In the genomic region with DNA sequence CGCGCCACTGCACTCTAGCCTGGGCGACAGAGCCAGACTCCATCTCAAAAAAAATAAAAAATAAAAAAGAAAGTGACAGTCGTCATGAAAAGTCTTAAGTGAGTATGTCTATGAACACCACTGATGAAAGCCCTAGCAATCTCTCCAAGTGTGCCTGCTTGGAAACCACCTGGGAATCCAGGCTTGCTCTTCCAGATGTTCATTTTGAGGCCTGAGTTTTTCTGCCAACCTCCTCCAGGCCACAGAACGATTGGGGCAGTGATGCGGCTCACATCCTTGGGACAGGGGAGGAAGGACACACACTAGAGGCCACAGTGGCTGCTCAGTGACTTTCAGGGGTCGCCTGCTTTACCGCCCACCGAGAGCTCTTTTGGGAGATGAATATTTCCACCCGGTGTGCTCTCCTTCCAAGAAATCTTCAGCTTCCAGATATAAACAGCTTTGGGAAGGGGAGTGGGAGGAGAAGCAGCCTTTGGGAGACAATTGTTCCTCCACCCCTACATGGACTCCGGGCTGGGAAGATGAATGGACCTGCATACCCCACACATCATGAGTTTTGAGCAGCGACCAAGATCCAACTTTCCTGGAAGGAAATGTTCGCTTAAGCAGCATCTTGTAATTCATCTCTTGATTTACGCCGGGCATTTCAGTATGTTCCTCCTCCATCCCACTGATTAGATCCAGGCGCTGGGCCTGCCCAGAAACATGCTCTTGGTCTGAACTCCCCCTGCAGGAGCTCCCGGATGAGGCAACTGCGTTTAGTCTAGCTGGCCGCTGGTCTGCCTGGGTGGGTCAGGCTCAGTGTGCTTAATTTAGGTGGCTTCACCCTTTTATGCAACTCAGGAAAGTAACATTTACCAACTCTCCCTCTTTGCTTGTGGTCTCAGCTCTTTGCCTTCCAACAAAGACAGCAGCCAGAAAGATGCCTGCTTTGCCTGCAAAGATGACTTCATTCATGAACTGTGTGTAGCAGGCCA, we compare ENCODE assay signal across 1 cellular context.
A peak's percentile ranks its signal among the peaks of the same experiment; 100 is the strongest.
TF ChIP-seq lines count a peak whose summit lies in the region.

No MANE protein-coding gene starts in this region.

TF ChIP-seq in HepG2, 621 proteins besides CTCF, POLR2A, EP300 and RAD21 (continued from another document and continues in another):
- TF ChIP-seq ZSCAN12 (CRISPR knock-in tag; IDR thresholded peaks at IDR 0.05) (no peak), ZC3H4 (CRISPR knock-in tag; IDR thresholded peaks at IDR 0.05; ENCODE audit: borderline replicate concordance) (no peak), SMC3 (IDR thresholded peaks at IDR 0.05; ENCODE audit: low read length) (peak; percentile 73), ZSCAN25 (CRISPR knock-in tag; IDR thresholded peaks at IDR 0.05) (peak; percentile 72; the same call in 1 of the 2 replicates), STAG1 (CRISPR knock-in tag; IDR thresholded peaks at IDR 0.05) (peak; percentile 74), SALL1 (CRISPR knock-in tag; IDR thresholded peaks at IDR 0.05) (peak; percentile 56), ZZZ3 (CRISPR knock-in tag; IDR thresholded peaks at IDR 0.05; ENCODE audit: borderline replicate concordance) (no peak), NR3C1 (CRISPR knock-in tag; IDR thresholded peaks at IDR 0.05) (no peak), NFE2L2 (IDR thresholded peaks at IDR 0.05; ENCODE audit: low read length) (0 out of 2 replicates have a peak, but pooled peaks have one; percentile 4), ZNF510 (CRISPR knock-in tag; IDR thresholded peaks at IDR 0.05; ENCODE audit: low read depth) (0 out of 2 replicates have a peak, but pooled peaks have one; percentile 51), ATF7-NPFF (CRISPR knock-in tag; IDR thresholded peaks at IDR 0.05; ENCODE audit: low read depth) (0 out of 2 replicates have a peak, but pooled peaks have one; percentile 42), ZNF121 (CRISPR knock-in tag; IDR thresholded peaks at IDR 0.05) (no peak), ZNF44 (CRISPR knock-in tag; IDR thresholded peaks at IDR 0.05) (0 out of 2 replicates have a peak, but pooled peaks have one; percentile 51), SUZ12 (IDR thresholded peaks at IDR 0.05; ENCODE audit: low read depth, low read length) (no peak), ZNF781 (CRISPR knock-in tag; IDR thresholded peaks at IDR 0.05; ENCODE audit: borderline replicate concordance, not compliant biosample characterization) (peak; percentile 25), XRCC5 (optimal IDR thresholded peaks at IDR 0.05; ENCODE audit: low read length) (peak; percentile 94), SAP130 (CRISPR knock-in tag; IDR thresholded peaks at IDR 0.05; ENCODE audit: low read depth) (peak; percentile 42; the same call in 1 of the 2 replicates), ZNF777 (CRISPR knock-in tag; IDR thresholded peaks at IDR 0.05) (no peak), ZNF788 (CRISPR knock-in tag; IDR thresholded peaks at IDR 0.05; ENCODE audit: borderline replicate concordance) (peak; percentile 22; the same call in 1 of the 2 replicates), ZFX (CRISPR knock-in tag; IDR thresholded peaks at IDR 0.05; ENCODE audit: low read depth) (peak; percentile 68), CEBPG (CRISPR knock-in tag; IDR thresholded peaks at IDR 0.05) (peak; percentile 57), ZNF263 (CRISPR knock-in tag; IDR thresholded peaks at IDR 0.05) (0 out of 2 replicates have a peak, but pooled peaks have one; percentile 12), ZNF605 (CRISPR knock-in tag; IDR thresholded peaks at IDR 0.05) (peak; percentile 38; the same call in 1 of the 2 replicates), TBX2 (CRISPR knock-in tag; IDR thresholded peaks at IDR 0.05; ENCODE audit: borderline replicate concordance) (peak; percentile 49), ERF (CRISPR knock-in tag; IDR thresholded peaks at IDR 0.05) (0 out of 2 replicates have a peak, but pooled peaks have one; percentile 21), ZNF343 (CRISPR knock-in tag; IDR thresholded peaks at IDR 0.05) (0 out of 2 replicates have a peak, but pooled peaks have one; percentile 57), MYC (CRISPR knock-in tag; IDR thresholded peaks at IDR 0.05; ENCODE audit: borderline replicate concordance) (peak; percentile 33; the same call in 1 of the 2 replicates), CEBPB (IDR thresholded peaks at IDR 0.05; ENCODE audit: borderline replicate concordance, low read depth, low read length) (peak; percentile 51; the same call in 1 of the 2 replicates), ZNF33A (CRISPR knock-in tag; IDR thresholded peaks at IDR 0.05; ENCODE audit: borderline replicate concordance) (no peak), PCBP2 (optimal IDR thresholded peaks at IDR 0.05; ENCODE audit: low read depth, low read length, poor library complexity, severe bottlenecking) (no peak), ZNF672 (CRISPR knock-in tag; IDR thresholded peaks at IDR 0.05) (no peak), HMG20A (CRISPR knock-in tag; IDR thresholded peaks at IDR 0.05; ENCODE audit: borderline replicate concordance) (no peak), ZNF558 (CRISPR knock-in tag; IDR thresholded peaks at IDR 0.05; ENCODE audit: borderline replicate concordance) (no peak), GTF2F1 (IDR thresholded peaks at IDR 0.05; ENCODE audit: low read length) (no peak), CC2D1A (CRISPR knock-in tag; IDR thresholded peaks at IDR 0.05) (0 out of 2 replicates have a peak, but pooled peaks have one; percentile 72)
- TF ChIP-seq, protein P1, sequence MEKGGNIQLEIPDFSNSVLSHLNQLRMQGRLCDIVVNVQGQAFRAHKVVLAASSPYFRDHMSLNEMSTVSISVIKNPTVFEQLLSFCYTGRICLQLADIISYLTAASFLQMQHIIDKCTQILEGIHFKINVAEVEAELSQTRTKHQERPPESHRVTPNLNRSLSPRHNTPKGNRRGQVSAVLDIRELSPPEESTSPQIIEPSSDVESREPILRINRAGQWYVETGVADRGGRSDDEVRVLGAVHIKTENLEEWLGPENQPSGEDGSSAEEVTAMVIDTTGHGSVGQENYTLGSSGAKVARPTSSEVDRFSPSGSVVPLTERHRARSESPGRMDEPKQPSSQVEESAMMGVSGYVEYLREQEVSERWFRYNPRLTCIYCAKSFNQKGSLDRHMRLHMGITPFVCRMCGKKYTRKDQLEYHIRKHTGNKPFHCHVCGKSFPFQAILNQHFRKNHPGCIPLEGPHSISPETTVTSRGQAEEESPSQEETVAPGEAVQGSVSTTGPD (CRISPR knock-in tag; IDR thresholded peaks at IDR 0.05) = no peak
- TF ChIP-seq, protein P2, sequence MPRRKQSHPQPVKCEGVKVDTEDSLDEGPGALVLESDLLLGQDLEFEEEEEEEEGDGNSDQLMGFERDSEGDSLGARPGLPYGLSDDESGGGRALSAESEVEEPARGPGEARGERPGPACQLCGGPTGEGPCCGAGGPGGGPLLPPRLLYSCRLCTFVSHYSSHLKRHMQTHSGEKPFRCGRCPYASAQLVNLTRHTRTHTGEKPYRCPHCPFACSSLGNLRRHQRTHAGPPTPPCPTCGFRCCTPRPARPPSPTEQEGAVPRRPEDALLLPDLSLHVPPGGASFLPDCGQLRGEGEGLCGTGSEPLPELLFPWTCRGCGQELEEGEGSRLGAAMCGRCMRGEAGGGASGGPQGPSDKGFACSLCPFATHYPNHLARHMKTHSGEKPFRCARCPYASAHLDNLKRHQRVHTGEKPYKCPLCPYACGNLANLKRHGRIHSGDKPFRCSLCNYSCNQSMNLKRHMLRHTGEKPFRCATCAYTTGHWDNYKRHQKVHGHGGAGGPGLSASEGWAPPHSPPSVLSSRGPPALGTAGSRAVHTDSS (CRISPR knock-in tag; conservative IDR thresholded peaks at IDR 0.05) = no peak
- TF ChIP-seq, protein P3, sequence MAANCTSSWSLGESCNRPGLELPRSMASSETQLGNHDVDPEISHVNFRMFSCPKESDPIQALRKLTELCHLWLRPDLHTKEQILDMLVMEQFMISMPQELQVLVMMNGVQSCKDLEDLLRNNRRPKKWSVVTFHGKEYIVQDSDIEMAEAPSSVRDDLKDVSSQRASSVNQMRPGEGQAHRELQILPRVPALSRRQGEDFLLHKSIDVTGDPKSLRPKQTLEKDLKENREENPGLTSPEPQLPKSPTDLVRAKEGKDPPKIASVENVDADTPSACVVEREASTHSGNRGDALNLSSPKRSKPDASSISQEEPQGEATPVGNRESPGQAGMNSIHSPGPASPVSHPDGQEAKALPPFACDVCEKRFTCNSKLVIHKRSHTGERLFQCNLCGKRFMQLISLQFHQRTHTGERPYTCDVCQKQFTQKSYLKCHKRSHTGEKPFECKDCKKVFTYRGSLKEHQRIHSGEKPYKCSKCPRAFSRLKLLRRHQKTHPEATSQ (CRISPR knock-in tag; IDR thresholded peaks at IDR 0.05; ENCODE audit: borderline replicate concordance) = no peak
- TF ChIP-seq, protein P4, sequence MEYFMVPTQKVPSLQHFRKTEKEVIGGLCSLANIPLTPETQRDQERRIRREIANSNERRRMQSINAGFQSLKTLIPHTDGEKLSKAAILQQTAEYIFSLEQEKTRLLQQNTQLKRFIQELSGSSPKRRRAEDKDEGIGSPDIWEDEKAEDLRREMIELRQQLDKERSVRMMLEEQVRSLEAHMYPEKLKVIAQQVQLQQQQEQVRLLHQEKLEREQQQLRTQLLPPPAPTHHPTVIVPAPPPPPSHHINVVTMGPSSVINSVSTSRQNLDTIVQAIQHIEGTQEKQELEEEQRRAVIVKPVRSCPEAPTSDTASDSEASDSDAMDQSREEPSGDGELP (IDR thresholded peaks at IDR 0.05; ENCODE audit: borderline replicate concordance, low read depth) = no peak
- TF ChIP-seq, protein P5, sequence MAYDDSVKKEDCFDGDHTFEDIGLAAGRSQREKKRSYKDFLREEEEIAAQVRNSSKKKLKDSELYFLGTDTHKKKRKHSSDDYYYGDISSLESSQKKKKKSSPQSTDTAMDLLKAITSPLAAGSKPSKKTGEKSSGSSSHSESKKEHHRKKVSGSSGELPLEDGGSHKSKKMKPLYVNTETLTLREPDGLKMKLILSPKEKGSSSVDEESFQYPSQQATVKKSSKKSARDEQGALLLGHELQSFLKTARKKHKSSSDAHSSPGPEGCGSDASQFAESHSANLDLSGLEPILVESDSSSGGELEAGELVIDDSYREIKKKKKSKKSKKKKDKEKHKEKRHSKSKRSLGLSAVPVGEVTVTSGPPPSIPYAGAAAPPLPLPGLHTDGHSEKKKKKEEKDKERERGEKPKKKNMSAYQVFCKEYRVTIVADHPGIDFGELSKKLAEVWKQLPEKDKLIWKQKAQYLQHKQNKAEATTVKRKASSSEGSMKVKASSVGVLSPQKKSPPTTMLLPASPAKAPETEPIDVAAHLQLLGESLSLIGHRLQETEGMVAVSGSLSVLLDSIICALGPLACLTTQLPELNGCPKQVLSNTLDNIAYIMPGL (CRISPR knock-in tag; IDR thresholded peaks at IDR 0.05; ENCODE audit: borderline replicate concordance in 1 of 2, low read depth in 1 of 2) = peak; percentile 61 to 69; a peak in 3 of 4 replicates
- TF ChIP-seq, protein P6, sequence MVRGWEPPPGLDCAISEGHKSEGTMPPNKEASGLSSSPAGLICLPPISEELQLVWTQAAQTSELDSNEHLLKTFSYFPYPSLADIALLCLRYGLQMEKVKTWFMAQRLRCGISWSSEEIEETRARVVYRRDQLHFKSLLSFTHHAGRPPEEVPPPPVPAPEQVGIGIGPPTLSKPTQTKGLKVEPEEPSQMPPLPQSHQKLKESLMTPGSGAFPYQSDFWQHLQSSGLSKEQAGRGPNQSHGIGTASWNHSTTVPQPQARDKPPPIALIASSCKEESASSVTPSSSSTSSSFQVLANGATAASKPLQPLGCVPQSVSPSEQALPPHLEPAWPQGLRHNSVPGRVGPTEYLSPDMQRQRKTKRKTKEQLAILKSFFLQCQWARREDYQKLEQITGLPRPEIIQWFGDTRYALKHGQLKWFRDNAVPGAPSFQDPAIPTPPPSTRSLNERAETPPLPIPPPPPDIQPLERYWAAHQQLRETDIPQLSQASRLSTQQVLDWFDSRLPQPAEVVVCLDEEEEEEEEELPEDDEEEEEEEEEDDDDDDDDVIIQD (CRISPR knock-in tag; IDR thresholded peaks at IDR 0.05; ENCODE audit: low read depth) = peak; percentile 21; the same call in 1 of the 2 replicates
- TF ChIP-seq, protein P7, sequence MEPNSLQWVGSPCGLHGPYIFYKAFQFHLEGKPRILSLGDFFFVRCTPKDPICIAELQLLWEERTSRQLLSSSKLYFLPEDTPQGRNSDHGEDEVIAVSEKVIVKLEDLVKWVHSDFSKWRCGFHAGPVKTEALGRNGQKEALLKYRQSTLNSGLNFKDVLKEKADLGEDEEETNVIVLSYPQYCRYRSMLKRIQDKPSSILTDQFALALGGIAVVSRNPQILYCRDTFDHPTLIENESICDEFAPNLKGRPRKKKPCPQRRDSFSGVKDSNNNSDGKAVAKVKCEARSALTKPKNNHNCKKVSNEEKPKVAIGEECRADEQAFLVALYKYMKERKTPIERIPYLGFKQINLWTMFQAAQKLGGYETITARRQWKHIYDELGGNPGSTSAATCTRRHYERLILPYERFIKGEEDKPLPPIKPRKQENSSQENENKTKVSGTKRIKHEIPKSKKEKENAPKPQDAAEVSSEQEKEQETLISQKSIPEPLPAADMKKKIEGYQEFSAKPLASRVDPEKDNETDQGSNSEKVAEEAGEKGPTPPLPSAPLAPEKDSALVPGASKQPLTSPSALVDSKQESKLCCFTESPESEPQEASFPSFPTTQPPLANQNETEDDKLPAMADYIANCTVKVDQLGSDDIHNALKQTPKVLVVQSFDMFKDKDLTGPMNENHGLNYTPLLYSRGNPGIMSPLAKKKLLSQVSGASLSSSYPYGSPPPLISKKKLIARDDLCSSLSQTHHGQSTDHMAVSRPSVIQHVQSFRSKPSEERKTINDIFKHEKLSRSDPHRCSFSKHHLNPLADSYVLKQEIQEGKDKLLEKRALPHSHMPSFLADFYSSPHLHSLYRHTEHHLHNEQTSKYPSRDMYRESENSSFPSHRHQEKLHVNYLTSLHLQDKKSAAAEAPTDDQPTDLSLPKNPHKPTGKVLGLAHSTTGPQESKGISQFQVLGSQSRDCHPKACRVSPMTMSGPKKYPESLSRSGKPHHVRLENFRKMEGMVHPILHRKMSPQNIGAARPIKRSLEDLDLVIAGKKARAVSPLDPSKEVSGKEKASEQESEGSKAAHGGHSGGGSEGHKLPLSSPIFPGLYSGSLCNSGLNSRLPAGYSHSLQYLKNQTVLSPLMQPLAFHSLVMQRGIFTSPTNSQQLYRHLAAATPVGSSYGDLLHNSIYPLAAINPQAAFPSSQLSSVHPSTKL (CRISPR knock-in tag; IDR thresholded peaks at IDR 0.05) = peak; percentile 36
- TF ChIP-seq, protein P8, sequence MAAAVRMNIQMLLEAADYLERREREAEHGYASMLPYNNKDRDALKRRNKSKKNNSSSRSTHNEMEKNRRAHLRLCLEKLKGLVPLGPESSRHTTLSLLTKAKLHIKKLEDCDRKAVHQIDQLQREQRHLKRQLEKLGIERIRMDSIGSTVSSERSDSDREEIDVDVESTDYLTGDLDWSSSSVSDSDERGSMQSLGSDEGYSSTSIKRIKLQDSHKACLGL (CRISPR knock-in tag; IDR thresholded peaks at IDR 0.05) = no peak
- TF ChIP-seq, protein P9, sequence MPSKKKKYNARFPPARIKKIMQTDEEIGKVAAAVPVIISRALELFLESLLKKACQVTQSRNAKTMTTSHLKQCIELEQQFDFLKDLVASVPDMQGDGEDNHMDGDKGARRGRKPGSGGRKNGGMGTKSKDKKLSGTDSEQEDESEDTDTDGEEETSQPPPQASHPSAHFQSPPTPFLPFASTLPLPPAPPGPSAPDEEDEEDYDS (CRISPR knock-in tag; IDR thresholded peaks at IDR 0.05) = 0 out of 2 replicates have a peak, but pooled peaks have one; percentile 19
